1 cellular context compared by ENCODE assay signal in the genomic region with DNA sequence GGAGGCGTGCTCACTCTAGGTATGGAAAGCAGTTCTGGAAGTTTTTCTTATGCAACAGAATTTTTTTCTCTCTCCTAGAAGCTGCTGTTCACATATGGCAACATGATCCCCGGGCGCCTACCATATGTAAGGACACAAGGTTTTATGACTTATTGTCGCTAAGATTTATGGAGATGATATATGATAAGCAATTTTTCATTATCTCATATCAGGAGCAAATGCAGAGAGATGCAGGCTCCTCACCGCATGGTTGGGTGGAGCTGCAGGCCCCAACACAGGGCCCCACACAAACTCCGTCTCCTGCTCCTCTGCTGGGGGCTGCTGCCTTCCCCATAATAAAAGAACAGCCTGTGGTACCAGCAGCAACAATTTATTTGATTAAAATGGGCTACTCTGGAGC.
TF ChIP-seq lines count a peak whose summit lies in the region.

No MANE protein-coding gene starts in this region.

TF ChIP-seq in GM23338, 12 proteins besides CTCF, POLR2A, EP300 and RAD21 (continued from another document):
- TF ChIP-seq, protein P1, sequence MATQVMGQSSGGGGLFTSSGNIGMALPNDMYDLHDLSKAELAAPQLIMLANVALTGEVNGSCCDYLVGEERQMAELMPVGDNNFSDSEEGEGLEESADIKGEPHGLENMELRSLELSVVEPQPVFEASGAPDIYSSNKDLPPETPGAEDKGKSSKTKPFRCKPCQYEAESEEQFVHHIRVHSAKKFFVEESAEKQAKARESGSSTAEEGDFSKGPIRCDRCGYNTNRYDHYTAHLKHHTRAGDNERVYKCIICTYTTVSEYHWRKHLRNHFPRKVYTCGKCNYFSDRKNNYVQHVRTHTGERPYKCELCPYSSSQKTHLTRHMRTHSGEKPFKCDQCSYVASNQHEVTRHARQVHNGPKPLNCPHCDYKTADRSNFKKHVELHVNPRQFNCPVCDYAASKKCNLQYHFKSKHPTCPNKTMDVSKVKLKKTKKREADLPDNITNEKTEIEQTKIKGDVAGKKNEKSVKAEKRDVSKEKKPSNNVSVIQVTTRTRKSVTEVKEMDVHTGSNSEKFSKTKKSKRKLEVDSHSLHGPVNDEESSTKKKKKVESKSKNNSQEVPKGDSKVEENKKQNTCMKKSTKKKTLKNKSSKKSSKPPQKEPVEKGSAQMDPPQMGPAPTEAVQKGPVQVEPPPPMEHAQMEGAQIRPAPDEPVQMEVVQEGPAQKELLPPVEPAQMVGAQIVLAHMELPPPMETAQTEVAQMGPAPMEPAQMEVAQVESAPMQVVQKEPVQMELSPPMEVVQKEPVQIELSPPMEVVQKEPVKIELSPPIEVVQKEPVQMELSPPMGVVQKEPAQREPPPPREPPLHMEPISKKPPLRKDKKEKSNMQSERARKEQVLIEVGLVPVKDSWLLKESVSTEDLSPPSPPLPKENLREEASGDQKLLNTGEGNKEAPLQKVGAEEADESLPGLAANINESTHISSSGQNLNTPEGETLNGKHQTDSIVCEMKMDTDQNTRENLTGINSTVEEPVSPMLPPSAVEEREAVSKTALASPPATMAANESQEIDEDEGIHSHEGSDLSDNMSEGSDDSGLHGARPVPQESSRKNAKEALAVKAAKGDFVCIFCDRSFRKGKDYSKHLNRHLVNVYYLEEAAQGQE (IDR thresholded peaks at IDR 0.05; ENCODE audit: unreplicated experiment) = no peak
